In genomic region chr3:50299929-50300680, GRCh38 we compare ENCODE assay signal across 8 cellular contexts. TPM values are rescaled to one million over a fixed set of nuclear protein-coding genes. Genes with fewer than 3 reads are reported as not detected.
DNase-seq lines count a peak whose midpoint lies in the region; ATAC-seq and TF ChIP-seq lines count a peak whose summit lies in the region.

No MANE protein-coding gene starts in this region.

- H3K36me3 Mint-ChIP-seq in WTC11: 0 out of 2 replicates have a peak, but pooled peaks cover 4% of the 10 kb centered on the region

- no peaks in the 10 kb centered on the region; the same call in 1 of the 2 replicates for H3K27me3 Mint-ChIP-seq in WTC11 (ENCODE audit: low read depth)

- POLR2A ChIA-PET in WTC11 (lab: Charles Lee): interaction anchor here (0.8 to 1.4 kb wide), 6 partner anchors 18 to 50 kb away, joined by 3 to 8 read pairs (median 4); partner anchors contain the start of genes CYB561D2, HYAL2 and NPRL2

- no peak for ATAC-seq in WTC11
- peak; percentile 1 for ATAC-seq in omental fat pad (ENCODE audit: low FRiP score)
- ATAC-seq in GM21529 (IDR thresholded peaks at IDR 0.05; ENCODE audit: unreplicated experiment): no peak

- in situ Hi-C loops in ACHN (cut with HindIII; ENCODE audit: low pct_ligation_motif_present, low pct_unique_long_range_greater_than_20kb, low sequenced_read_pairs): no loop called here

- 0 out of 2 replicates have a peak, but pooled peaks cover 5% of the 10 kb centered on the region for H3K9me3 Mint-ChIP-seq in WTC11

- H3K4me3 ChIP-seq in HL-60 (replicated peaks; ENCODE audit: insufficient read depth, low read length) (peak overlapping the region; percentile 29), fibroblast of villous mesenchyme (ENCODE audit: low read depth, low read length) (peak overlapping the region; percentile 58)

- CTCF ChIA-PET in WTC11 (lab: Charles Lee): interaction anchor here (0.9 to 5.9 kb wide), 20 partner anchors 15 to 312 kb away, joined by 3 to 95 read pairs (median 4); partner anchors contain the start of genes CISH and HYAL2

- peak overlapping the region; percentile 82 for H3K27ac Mint-ChIP-seq in WTC11

- H3K27me3 ChIP-seq in HL-60 (ENCODE audit: insufficient read depth, poor library complexity, severe bottlenecking): no peaks in the 10 kb centered on the region

- H3K4me3 Mint-ChIP-seq in WTC11: peak overlapping the region; percentile 97

- peak overlapping the region; percentile 89 for H3K27ac ChIP-seq in HL-60 (replicated peaks)

- no peak for TF ChIP-seq CTCF in HL-60 (IDR thresholded peaks at IDR 0.05; ENCODE audit: insufficient read depth, low read length)
- no peak for TF ChIP-seq CTCF in WTC11 (IDR thresholded peaks at IDR 0.05)
- TF ChIP-seq CTCF in fibroblast of villous mesenchyme (IDR thresholded peaks at IDR 0.05; ENCODE audit: insufficient read depth, low read depth, low read length): no peak
- no peak for TF ChIP-seq CTCF in omental fat pad (IDR thresholded peaks at IDR 0.05)

- DNase-seq in ACHN (peak; percentile 11), HL-60 (ENCODE audit: low read depth in 1 of 2, low spot score in 1 of 2) (peak; percentile 74 to 89), WTC11 (ENCODE audit: low spot score) (no peak), fibroblast of villous mesenchyme (ENCODE audit: low read depth) (no peak), omental fat pad (ENCODE audit: low spot score) (no peak), COR-L47 (lab: John Stamatoyannopoulos, UW) (no peak), NCI-H2107 (lab: John Stamatoyannopoulos, UW) (no peak)

- H3K4me1 Mint-ChIP-seq in WTC11: peaks cover 22% of the 10 kb centered on the region

TF ChIP-seq in WTC11, 78 proteins besides CTCF, POLR2A, EP300 and RAD21 (continues in another document):
- TF ChIP-seq, protein P1, sequence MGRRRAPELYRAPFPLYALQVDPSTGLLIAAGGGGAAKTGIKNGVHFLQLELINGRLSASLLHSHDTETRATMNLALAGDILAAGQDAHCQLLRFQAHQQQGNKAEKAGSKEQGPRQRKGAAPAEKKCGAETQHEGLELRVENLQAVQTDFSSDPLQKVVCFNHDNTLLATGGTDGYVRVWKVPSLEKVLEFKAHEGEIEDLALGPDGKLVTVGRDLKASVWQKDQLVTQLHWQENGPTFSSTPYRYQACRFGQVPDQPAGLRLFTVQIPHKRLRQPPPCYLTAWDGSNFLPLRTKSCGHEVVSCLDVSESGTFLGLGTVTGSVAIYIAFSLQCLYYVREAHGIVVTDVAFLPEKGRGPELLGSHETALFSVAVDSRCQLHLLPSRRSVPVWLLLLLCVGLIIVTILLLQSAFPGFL (CRISPR knock-in tag; IDR thresholded peaks at IDR 0.05; ENCODE audit: borderline replicate concordance): no peak
- TF ChIP-seq, protein P2, sequence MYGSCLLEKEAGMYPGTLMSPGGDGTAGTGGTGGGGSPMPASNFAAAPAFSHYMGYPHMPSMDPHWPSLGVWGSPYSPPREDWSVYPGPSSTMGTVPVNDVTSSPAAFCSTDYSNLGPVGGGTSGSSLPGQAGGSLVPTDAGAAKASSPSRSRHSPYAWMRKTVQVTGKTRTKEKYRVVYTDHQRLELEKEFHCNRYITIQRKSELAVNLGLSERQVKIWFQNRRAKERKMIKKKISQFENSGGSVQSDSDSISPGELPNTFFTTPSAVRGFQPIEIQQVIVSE (CRISPR knock-in tag; IDR thresholded peaks at IDR 0.05; ENCODE audit: borderline replicate concordance): no peak
- TF ChIP-seq TEAD4 (CRISPR knock-in tag; IDR thresholded peaks at IDR 0.05) (no peak), ZNF512 (CRISPR knock-in tag; IDR thresholded peaks at IDR 0.05; ENCODE audit: borderline replicate concordance) (no peak), E2F5 (CRISPR knock-in tag; IDR thresholded peaks at IDR 0.05) (no peak), GRHL2 (CRISPR knock-in tag; IDR thresholded peaks at IDR 0.05; ENCODE audit: insufficient replicate concordance, severe bottlenecking) (no peak), FOXP1 (CRISPR knock-in tag; IDR thresholded peaks at IDR 0.05; ENCODE audit: borderline replicate concordance) (no peak), GTF2I (CRISPR knock-in tag; conservative IDR thresholded peaks at IDR 0.05) (no peak), CBFB (CRISPR knock-in tag; IDR thresholded peaks at IDR 0.05; ENCODE audit: low read depth) (no peak), NFYB (CRISPR knock-in tag; conservative IDR thresholded peaks at IDR 0.05; ENCODE audit: low read depth) (no peak), ZNF263 (CRISPR knock-in tag; IDR thresholded peaks at IDR 0.05; ENCODE audit: low read depth) (no peak), HMGA2 (CRISPR knock-in tag; IDR thresholded peaks at IDR 0.05) (no peak), NR3C1 (CRISPR knock-in tag; conservative IDR thresholded peaks at IDR 0.05; ENCODE audit: low read depth) (no peak), ERG (CRISPR knock-in tag; IDR thresholded peaks at IDR 0.05) (no peak)
- TF ChIP-seq, protein P3, sequence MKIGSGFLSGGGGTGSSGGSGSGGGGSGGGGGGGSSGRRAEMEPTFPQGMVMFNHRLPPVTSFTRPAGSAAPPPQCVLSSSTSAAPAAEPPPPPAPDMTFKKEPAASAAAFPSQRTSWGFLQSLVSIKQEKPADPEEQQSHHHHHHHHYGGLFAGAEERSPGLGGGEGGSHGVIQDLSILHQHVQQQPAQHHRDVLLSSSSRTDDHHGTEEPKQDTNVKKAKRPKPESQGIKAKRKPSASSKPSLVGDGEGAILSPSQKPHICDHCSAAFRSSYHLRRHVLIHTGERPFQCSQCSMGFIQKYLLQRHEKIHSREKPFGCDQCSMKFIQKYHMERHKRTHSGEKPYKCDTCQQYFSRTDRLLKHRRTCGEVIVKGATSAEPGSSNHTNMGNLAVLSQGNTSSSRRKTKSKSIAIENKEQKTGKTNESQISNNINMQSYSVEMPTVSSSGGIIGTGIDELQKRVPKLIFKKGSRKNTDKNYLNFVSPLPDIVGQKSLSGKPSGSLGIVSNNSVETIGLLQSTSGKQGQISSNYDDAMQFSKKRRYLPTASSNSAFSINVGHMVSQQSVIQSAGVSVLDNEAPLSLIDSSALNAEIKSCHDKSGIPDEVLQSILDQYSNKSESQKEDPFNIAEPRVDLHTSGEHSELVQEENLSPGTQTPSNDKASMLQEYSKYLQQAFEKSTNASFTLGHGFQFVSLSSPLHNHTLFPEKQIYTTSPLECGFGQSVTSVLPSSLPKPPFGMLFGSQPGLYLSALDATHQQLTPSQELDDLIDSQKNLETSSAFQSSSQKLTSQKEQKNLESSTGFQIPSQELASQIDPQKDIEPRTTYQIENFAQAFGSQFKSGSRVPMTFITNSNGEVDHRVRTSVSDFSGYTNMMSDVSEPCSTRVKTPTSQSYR (CRISPR knock-in tag; IDR thresholded peaks at IDR 0.05): no peak

RNA-seq across cellular contexts. Expression of gene HYAL3, which starts 0.9 kb away (rescaled TPM):
- total RNA-seq in WTC11 (2021): 2.9 to 3.8 TPM (median 3.2 TPM) in 3 replicates
- total RNA-seq in fibroblast of villous mesenchyme: 2.3 and 6.5 TPM in 2 replicates
- 1 to 10 TPM; 1.9 to 6.2 (median 4.0) TPM for total RNA-seq in omental fat pad

RNA-seq across cellular contexts. Expression of gene NAA80, which starts 0.9 kb away (rescaled TPM):
- total RNA-seq in WTC11 (2021) (13.7 to 17.3 TPM (median 13.7 TPM) in 3 replicates), fibroblast of villous mesenchyme (5.8 and 6.5 TPM in 2 replicates), omental fat pad (1 to 10 TPM; 3.4 to 8.4 (median 5.3) TPM)

RNA-seq across cellular contexts. Expression of gene HYAL1, which starts 3.3 kb away (rescaled TPM):
- 3.4 to 3.8 TPM (median 3.5 TPM) in 3 replicates for total RNA-seq in WTC11 (2021)
- total RNA-seq in fibroblast of villous mesenchyme: 1.6 and 2.6 TPM in 2 replicates
- total RNA-seq in omental fat pad: 10 to 100 TPM in 3 of 4 donors, 1 to 10 TPM in 1; 6.8 to 32.3 (median 14.6) TPM

RNA-seq across cellular contexts. Expression of gene IFRD2, which starts 7.9 kb away (rescaled TPM):
- total RNA-seq in WTC11 (2021) (63.2 to 92.0 TPM (median 75.6 TPM) in 3 replicates), fibroblast of villous mesenchyme (82.0 and 83.1 TPM in 2 replicates), omental fat pad (100 to 1,000 TPM in 1 of 4 donors, 10 to 100 TPM in 3; 40.0 to 178 (median 72.2) TPM)

RNA-seq across cellular contexts. Expression of gene LSMEM2, which starts 21.2 kb away (rescaled TPM):
- total RNA-seq in WTC11 (2021): 0.41 to 0.60 TPM (median 0.57 TPM) in 3 replicates
- total RNA-seq in fibroblast of villous mesenchyme: not detected in 2 replicates
- not detected for total RNA-seq in omental fat pad

Comparison
In these comparisons a context has a peak if more than half of its experiments do, and no peak if none do; other contexts are left out.
1. DNase-seq: peak in ACHN (single experiment) and HL-60 (2 of 2); none in WTC11 (single experiment), fibroblast of villous mesenchyme (single experiment), omental fat pad (single experiment), COR-L47 (single experiment) and NCI-H2107 (single experiment).